ENCODE assay signal across 8 cellular contexts in the genomic region with DNA sequence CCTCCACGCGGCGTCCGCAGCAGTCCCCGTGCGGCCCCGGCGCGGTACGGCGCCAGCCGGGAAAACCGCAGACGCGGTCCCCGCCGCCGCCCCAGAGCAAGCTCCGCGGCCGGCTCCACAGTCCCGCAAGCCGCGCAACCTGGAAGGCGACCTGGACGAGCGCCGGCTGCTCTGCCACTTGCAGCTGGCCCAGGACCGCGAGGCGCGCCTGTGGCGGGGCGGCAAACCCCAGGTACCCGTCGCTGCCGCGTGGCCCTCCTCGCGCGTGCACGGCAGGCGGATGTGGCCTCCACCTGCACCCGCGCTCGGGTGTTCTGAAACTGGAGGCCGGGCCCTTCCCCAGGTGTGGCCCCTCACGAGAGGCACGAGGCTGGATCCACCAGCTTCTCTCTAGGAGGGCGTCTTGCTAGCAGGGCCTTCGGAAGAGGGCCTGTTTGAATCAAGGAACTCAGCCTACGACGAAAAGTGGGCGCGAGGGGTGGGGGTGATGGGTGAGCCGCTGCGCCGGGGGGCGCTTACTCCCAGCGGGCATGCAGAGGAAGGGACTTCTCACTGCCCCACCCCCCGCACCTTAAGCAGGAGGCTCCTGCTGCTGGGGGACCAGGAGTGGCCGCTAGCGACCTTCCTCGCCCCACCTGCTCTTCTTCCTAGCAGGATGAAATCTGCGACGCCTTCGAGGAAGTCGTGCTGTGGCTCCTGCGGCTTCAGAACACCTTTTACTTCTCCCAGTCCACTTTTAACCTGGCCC. TPM values are rescaled to one million over a fixed set of nuclear protein-coding genes. Genes with fewer than 3 reads are reported as not detected.
DNase-seq lines count a peak whose midpoint lies in the region; ATAC-seq and TF ChIP-seq lines count a peak whose summit lies in the region.

No MANE protein-coding gene starts in this region.

- peak overlapping the region; percentile 33 for H3K4me3 Mint-ChIP-seq in activated CD4-positive, alpha-beta T cell treated with anti-CD3 and anti-CD28 coated beads for 36 hours
- no peak overlapping the region for H3K4me3 Mint-ChIP-seq in endothelial cell (ENCODE audit: unreplicated experiment)

- H3K36me3 Mint-ChIP-seq in activated CD4-positive, alpha-beta T cell treated with anti-CD3 and anti-CD28 coated beads for 36 hours (ENCODE audit: low read depth): peaks cover 9% of the 10 kb centered on the region
- no peaks in the 10 kb centered on the region for H3K36me3 Mint-ChIP-seq in endothelial cell (ENCODE audit: low read depth, unreplicated experiment)

- DNase-seq in GM13977 (ENCODE audit: low spot score) (peak; percentile 48), endothelial cell (ENCODE audit: low spot score) (peak; percentile 24), skeletal muscle cell (ENCODE audit: low read depth) (no peak), NCI-H2107 (lab: John Stamatoyannopoulos, UW) (no peak), dermis blood vessel endothelial cell (no peak), NCI-H1417 (lab: John Stamatoyannopoulos, UW) (no peak), CD1c-positive myeloid dendritic cell (ENCODE audit: extremely low spot score) (no peak)
- DNase-seq in activated CD4-positive, alpha-beta T cell treated with anti-CD3 and anti-CD28 coated beads for 36 hours: peak; percentile 70

- TF ChIP-seq CTCF in GM13977 (IDR thresholded peaks at IDR 0.05; ENCODE audit: extremely low read depth, insufficient read depth, missing control alignments) (no peak), endothelial cell (IDR thresholded peaks at IDR 0.05; ENCODE audit: unreplicated experiment) (no peak)

- CTCF ChIA-PET in activated CD4-positive, alpha-beta T cell treated with anti-CD3 and anti-CD28 coated beads for 36 hours (lab: Charles Lee): interaction anchor here (0.6 to 1.7 kb wide), 9 partner anchors 9 to 136 kb away, joined by 3 to 11 read pairs (median 3); a partner anchor contains a TSS

- no peak overlapping the region for H3K27ac Mint-ChIP-seq in activated CD4-positive, alpha-beta T cell treated with anti-CD3 and anti-CD28 coated beads for 36 hours
- H3K27ac Mint-ChIP-seq in endothelial cell (ENCODE audit: unreplicated experiment): no peak overlapping the region

- peak; percentile 27 for ATAC-seq in activated CD4-positive, alpha-beta T cell treated with anti-CD3 and anti-CD28 coated beads for 36 hours

- H3K4me3 ChIP-seq in skeletal muscle cell (ENCODE audit: low read depth, low read length): peak overlapping the region; percentile 35

- no peaks in the 10 kb centered on the region for H3K27me3 Mint-ChIP-seq in activated CD4-positive, alpha-beta T cell treated with anti-CD3 and anti-CD28 coated beads for 36 hours
- H3K27me3 Mint-ChIP-seq in endothelial cell (ENCODE audit: unreplicated experiment): peaks cover 14% of the 10 kb centered on the region

- peaks cover 20% of the 10 kb centered on the region for H3K4me1 Mint-ChIP-seq in activated CD4-positive, alpha-beta T cell treated with anti-CD3 and anti-CD28 coated beads for 36 hours
- H3K4me1 Mint-ChIP-seq in endothelial cell (ENCODE audit: unreplicated experiment): no peaks in the 10 kb centered on the region

- in situ Hi-C loops in GM13977 (cut with MboI; ENCODE audit: low pct_unique_long_range_greater_than_20kb, low sequenced_read_pairs, unreplicated experiment): no loop called here

- intact Hi-C loops in activated CD4-positive, alpha-beta T cell treated with anti-CD3 and anti-CD28 coated beads for 36 hours (cut with DNase I, micrococcal nuclease): loop anchor here (1.0 to 2.0 kb wide), 2 partner anchors 11 to 73 kb away; a partner anchor contains a TSS

- H3K9me3 Mint-ChIP-seq in activated CD4-positive, alpha-beta T cell treated with anti-CD3 and anti-CD28 coated beads for 36 hours (ENCODE audit: low read depth): no peaks in the 10 kb centered on the region
- H3K9me3 Mint-ChIP-seq in endothelial cell (ENCODE audit: unreplicated experiment): no peaks in the 10 kb centered on the region

- POLR2A ChIA-PET in activated CD4-positive, alpha-beta T cell treated with anti-CD3 and anti-CD28 coated beads for 36 hours (lab: Charles Lee): interaction anchor here (0.7 to 1.4 kb wide), 5 partner anchors 9 to 106 kb away, joined by 3 to 5 read pairs (median 3); no protein-coding TSS in a partner anchor

RNA-seq across cellular contexts. Expression of a gene that starts 0.6 kb away (rescaled TPM):
- 1 to 10 TPM; 4.3 to 4.6 TPM for total RNA-seq in activated CD4-positive, alpha-beta T cell treated with anti-CD3 and anti-CD28 coated beads for 36 hours
- total RNA-seq in endothelial cell (ENCODE audit: unreplicated experiment) (not detected), dermis blood vessel endothelial cell (0.34 and 0.51 TPM in 2 replicates)

RNA-seq across cellular contexts. Expression of a gene that starts 10.5 kb away (rescaled TPM):
- 10 to 100 TPM in 1 of 2 experiments, 1 to 10 TPM in 1; 7.1 to 10.6 TPM for total RNA-seq in activated CD4-positive, alpha-beta T cell treated with anti-CD3 and anti-CD28 coated beads for 36 hours
- 11.5 TPM for total RNA-seq in endothelial cell (ENCODE audit: unreplicated experiment)
- 7.0 and 9.4 TPM in 2 replicates for total RNA-seq in dermis blood vessel endothelial cell

RNA-seq across cellular contexts. Expression of a gene that starts 29.2 kb away (rescaled TPM):
- total RNA-seq in activated CD4-positive, alpha-beta T cell treated with anti-CD3 and anti-CD28 coated beads for 36 hours: 10 to 100 TPM; 18.6 to 19.9 TPM
- 22.8 TPM for total RNA-seq in endothelial cell (ENCODE audit: unreplicated experiment)
- total RNA-seq in dermis blood vessel endothelial cell: 61.3 and 67.4 TPM in 2 replicates

Comparison
In these comparisons a context has a peak if more than half of its experiments do, and no peak if none do; other contexts are left out.
1. DNase-seq: peak in GM13977 (single experiment), activated CD4-positive, alpha-beta T cell treated with anti-CD3 and anti-CD28 coated beads for 36 hours (single experiment) and endothelial cell (single experiment); none in skeletal muscle cell (single experiment), NCI-H2107 (single experiment), dermis blood vessel endothelial cell (single experiment), NCI-H1417 (0 of 3) and CD1c-positive myeloid dendritic cell (single experiment).